In genomic region chr7:4282434-4283223, GRCh38 we compare ENCODE assay signal across 17 cellular contexts.
DNase-seq lines count a peak whose midpoint lies in the region; ATAC-seq and TF ChIP-seq lines count a peak whose summit lies in the region.
"Had no signal": no experiment of that assay in that cellular context is flagged by ENCODE, and none has a peak within 500 bp of the region (broad histone marks: within the 10 kb centered on the region; RNA-seq: fewer than 3 reads in every experiment).

No MANE protein-coding gene starts in this region.

- H3K27me3 ChIP-seq in trophoblast cell (ENCODE audit: insufficient read depth, low read length): no peaks in the 10 kb centered on the region
- H3K27me3 ChIP-seq: body of pancreas, neutrophil, suprapubic skin had no signal

- H3K36me3 Mint-ChIP-seq in HFFc6 (ENCODE audit: low read depth): peaks cover 8% of the 10 kb centered on the region
- no peaks in the 10 kb centered on the region for H3K36me3 Mint-ChIP-seq in activated CD4-positive, alpha-beta T cell treated with anti-CD3 and anti-CD28 coated beads for 36 hours (ENCODE audit: low read depth)
- H3K36me3 Mint-ChIP-seq: memory B cell had no signal

- TF ChIP-seq CTCF in HFFc6 (IDR thresholded peaks at IDR 0.05) (no peak), RWPE1 (conservative IDR thresholded peaks at IDR 0.05; ENCODE audit: low read depth) (no peak), epithelial cell of esophagus (IDR thresholded peaks at IDR 0.05; ENCODE audit: insufficient read depth, low read depth, low read length, missing control alignments) (no peak)

- H2AFZ ChIP-seq in trophoblast cell (ENCODE audit: insufficient read depth, low read length, poor library complexity): no peak overlapping the region

- H3K23ac ChIP-seq in trophoblast cell (ENCODE audit: low read length): no peak overlapping the region

- no peaks in the 10 kb centered on the region for H3K79me1 ChIP-seq in trophoblast cell (ENCODE audit: low read length)

- no peak overlapping the region for H4K91ac ChIP-seq in trophoblast cell (ENCODE audit: low read depth, low read length)

- peaks cover 6% of the 10 kb centered on the region for H3K9me3 ChIP-seq in trophoblast cell (ENCODE audit: insufficient read depth, low read depth, low read length)
- H3K9me3 ChIP-seq: body of pancreas, neutrophil, suprapubic skin had no signal

- no peak overlapping the region for H3K4me2 ChIP-seq in trophoblast cell (ENCODE audit: low read length)

- no peaks in the 10 kb centered on the region for H3K4me1 Mint-ChIP-seq in HFFc6 (ENCODE audit: low read depth)
- no peaks in the 10 kb centered on the region for H3K4me1 Mint-ChIP-seq in activated CD4-positive, alpha-beta T cell treated with anti-CD3 and anti-CD28 coated beads for 36 hours
- H3K4me1 Mint-ChIP-seq: memory B cell, T-helper 17 cell had no signal

- H3K14ac ChIP-seq in trophoblast cell (ENCODE audit: low read length): no peak overlapping the region

- no peaks in the 10 kb centered on the region for H3K79me2 ChIP-seq in trophoblast cell (ENCODE audit: control insufficient read depth, insufficient read depth, low read length, poor library complexity)

- H3K27ac ChIP-seq in RWPE1: peak overlapping the region; percentile 78
- H3K27ac ChIP-seq in trophoblast cell (ENCODE audit: low read depth, low read length): no peak overlapping the region
- H3K27ac ChIP-seq: body of pancreas, neutrophil, suprapubic skin had no signal

- CTCF ChIA-PET in RWPE1 (lab: Yijun Ruan, JAX): interaction anchor here (0.7 kb wide), 1 partner anchor 115 kb away, joined by 6 read pairs; no protein-coding TSS in a partner anchor
- CTCF ChIA-PET in activated CD4-positive, alpha-beta T cell treated with anti-CD3 and anti-CD28 coated beads for 36 hours (lab: Charles Lee): interaction anchor here (0.7 kb wide), 1 partner anchor 21 kb away, joined by 5 read pairs; no protein-coding TSS in a partner anchor

- no peak overlapping the region for H3K4me3 Mint-ChIP-seq in HFFc6
- H3K4me3 Mint-ChIP-seq in activated CD4-positive, alpha-beta T cell treated with anti-CD3 and anti-CD28 coated beads for 36 hours: no peak overlapping the region
- H3K4me3 Mint-ChIP-seq: memory B cell, T-helper 17 cell had no signal

- POLR2A ChIA-PET in RWPE1 (lab: Yijun Ruan, JAX; ENCODE audit: low non-redundant PET): no interaction called here
- POLR2A ChIA-PET in activated CD4-positive, alpha-beta T cell treated with anti-CD3 and anti-CD28 coated beads for 36 hours (lab: Charles Lee): no interaction called here

- WGBS in trophoblast cell (ENCODE audit: extremely low coverage, insufficient coverage, insufficient read length): no CpG with 5 or more reads among the region's 14 CpGs

- intact Hi-C loops in activated CD4-positive, alpha-beta T cell treated with anti-CD3 and anti-CD28 coated beads for 36 hours (cut with DNase I, micrococcal nuclease): no loop called here

- no peak overlapping the region for H4K12ac ChIP-seq in trophoblast cell (ENCODE audit: low read depth, low read length)

- H3K27me3 Mint-ChIP-seq in HFFc6 (ENCODE audit: insufficient read depth): no peaks in the 10 kb centered on the region
- peaks cover 3% of the 10 kb centered on the region for H3K27me3 Mint-ChIP-seq in activated CD4-positive, alpha-beta T cell treated with anti-CD3 and anti-CD28 coated beads for 36 hours
- H3K27me3 Mint-ChIP-seq: memory B cell had no signal

- no peak overlapping the region for H4K8ac ChIP-seq in trophoblast cell (ENCODE audit: low read depth, low read length)

- H3K4ac ChIP-seq in trophoblast cell (ENCODE audit: low read depth, low read length): no peak overlapping the region

- H3K9me3 Mint-ChIP-seq in HFFc6: peaks cover 68% of the 10 kb centered on the region
- peaks cover 2% of the 10 kb centered on the region for H3K9me3 Mint-ChIP-seq in activated CD4-positive, alpha-beta T cell treated with anti-CD3 and anti-CD28 coated beads for 36 hours (ENCODE audit: low read depth)
- H3K9me3 Mint-ChIP-seq: memory B cell had no signal

- H3K36me3 ChIP-seq in trophoblast cell (ENCODE audit: control insufficient read depth in 1 of 2, insufficient read depth in 2 of 2, low read length in 2 of 2): no peaks in the 10 kb centered on the region
- H3K36me3 ChIP-seq: neutrophil, suprapubic skin had no signal

- ATAC-seq in activated CD4-positive, alpha-beta T cell treated with anti-CD3 and anti-CD28 coated beads for 36 hours: no peak
- ATAC-seq: body of pancreas, sciatic nerve, T-helper 17 cell had no signal

- H3K4me1 ChIP-seq in trophoblast cell (ENCODE audit: control insufficient read depth in 1 of 2, insufficient read depth in 2 of 2, low read length in 2 of 2): peaks cover 4 to 6% of the 10 kb centered on the region in 2 experiments
- H3K4me1 ChIP-seq: body of pancreas, suprapubic skin had no signal

- H2AK5ac ChIP-seq in trophoblast cell (ENCODE audit: low read length): no peak overlapping the region

- no peak overlapping the region for H2BK5ac ChIP-seq in trophoblast cell (ENCODE audit: low read depth, low read length, poor library complexity)

- no peak overlapping the region for H3K9ac ChIP-seq in trophoblast cell (ENCODE audit: low read length)

- DNase-seq in HFFc6 (peak; percentile 1), RWPE1 (ENCODE audit: low spot score) (peak; percentile 94), epithelial cell of esophagus (ENCODE audit: low read depth) (peak; percentile 46), trophoblast cell (peak; percentile 99), NCI-H524 (lab: John Stamatoyannopoulos, UW) (no peak), dedifferentiated amniotic fluid mesenchymal stem cell (ENCODE audit: extremely low spot score) (no peak)
- no peak for DNase-seq in activated CD4-positive, alpha-beta T cell treated with anti-CD3 and anti-CD28 coated beads for 36 hours
- DNase-seq in activated CD4-positive, alpha-beta T cell treated with anti-CD3 and anti-CD28 coated beads for 48 hours: no peak
- DNase-seq: activated CD8-positive, alpha-beta memory T cell treated with anti-CD3 and anti-CD28 coated beads, Interleukin-2, amount 50 U/mL, for 48 hours; activated naive CD4-positive, alpha-beta T cell; body of pancreas; NCI-H1048; T-helper 17 cell had no signal

- H3K4me3 ChIP-seq in epithelial cell of esophagus (ENCODE audit: low read length) (no peak overlapping the region), trophoblast cell (ENCODE audit: low read depth, low read length) (no peak overlapping the region)
- H3K4me3 ChIP-seq: body of pancreas, suprapubic skin had no signal

- H2BK12ac ChIP-seq in trophoblast cell (ENCODE audit: low read length): no peak overlapping the region

- no peak overlapping the region for H3K18ac ChIP-seq in trophoblast cell (ENCODE audit: low read length)

- H2BK120ac ChIP-seq in trophoblast cell (ENCODE audit: insufficient read depth, low read length, poor library complexity): no peak overlapping the region

- no peak overlapping the region for H3K27ac Mint-ChIP-seq in HFFc6
- H3K27ac Mint-ChIP-seq in activated CD4-positive, alpha-beta T cell treated with anti-CD3 and anti-CD28 coated beads for 36 hours: no peak overlapping the region
- H3K27ac Mint-ChIP-seq: memory B cell, T-helper 17 cell had no signal

Comparison
In these comparisons a context has a peak if more than half of its experiments do, and no peak if none do; other contexts are left out.
1. DNase-seq: peak in HFFc6 (single experiment), RWPE1 (single experiment), epithelial cell of esophagus (single experiment) and trophoblast cell (2 of 2); none in NCI-H524 (0 of 2), activated CD4-positive, alpha-beta T cell treated with anti-CD3 and anti-CD28 coated beads for 36 hours (single experiment), dedifferentiated amniotic fluid mesenchymal stem cell (single experiment) and activated CD4-positive, alpha-beta T cell treated with anti-CD3 and anti-CD28 coated beads for 48 hours (single experiment).